ENCODE assay signal across 19 cellular contexts in genomic region chr9:71929223-71929622, GRCh38. TPM values are rescaled to one million over a fixed set of nuclear protein-coding genes. Genes with fewer than 3 reads are reported as not detected.
DNase-seq lines count a peak whose midpoint lies in the region; ATAC-seq and TF ChIP-seq lines count a peak whose summit lies in the region.
"Had no signal": no experiment of that assay in that cellular context is flagged by ENCODE, and none has a peak within 500 bp of the region (broad histone marks: within the 10 kb centered on the region; RNA-seq: fewer than 3 reads in every experiment).

No MANE protein-coding gene starts in this region.

- H3K36me3 ChIP-seq in RWPE2 (ENCODE audit: low read depth) (peaks cover 8% of the 10 kb centered on the region), prostate gland (no peaks in the 10 kb centered on the region)
- H3K36me3 ChIP-seq: gastroesophageal sphincter, HAP-1, right atrium auricular region had no signal

- DNase-seq in EL (peak; percentile 82), RWPE2 (ENCODE audit: low spot score) (no peak), fibroblast of mammary gland (ENCODE audit: low read depth) (peak; percentile 85), prostate gland (ENCODE audit: low spot score) (peak; percentile 70), glomerular visceral epithelial cell (ENCODE audit: extremely low spot score) (no peak), HEK293T (ENCODE audit: extremely low spot score) (no peak)
- no peak for DNase-seq in activated T-cell treated with anti-CD3 and anti-CD28 coated beads, Interleukin-2, amount 50 U/mL, for 48 hours
- DNase-seq: activated CD8-positive, alpha-beta memory T cell treated with anti-CD3 and anti-CD28 coated beads, Interleukin-2, amount 50 U/mL, for 48 hours; activated naive CD4-positive, alpha-beta T cell treated with anti-CD3 and anti-CD28 coated beads for 36 hours; Caco-2; effector CD4-positive, alpha-beta T cell; NCI-H2029; NCI-H510A treated with DMSO at 0.1 percent for 48 hours; nephron progenitor cell; stimulated activated CD4-positive, alpha-beta T cell treated with anti-CD3 and anti-CD28 coated beads, Interleukin-1b, Interleukin-23, amount 100 ng/mL, for 48 hours had no signal

- H3K4me1 ChIP-seq in RWPE2 (ENCODE audit: insufficient read depth, poor library complexity, severe bottlenecking), result peaks cover 16% of the 10 kb centered on the region
- H3K4me1 ChIP-seq in prostate gland (replicated peaks), result no peaks in the 10 kb centered on the region
- H3K4me1 ChIP-seq: Caco-2, HAP-1, right atrium auricular region had no signal

- ATAC-seq in RWPE2 (ENCODE audit: low read depth), result peak; percentile 86
- no peak for ATAC-seq in HG02884 (IDR thresholded peaks at IDR 0.05; ENCODE audit: unreplicated experiment)
- ATAC-seq: gastroesophageal sphincter had no signal

- POLR2A ChIA-PET in HEK293T (lab: Yijun Ruan, JAX), result no interaction called here

- H3K4me3 ChIP-seq in RWPE2 (ENCODE audit: severe bottlenecking), result no peak overlapping the region
- H3K4me3 ChIP-seq in fibroblast of mammary gland (ENCODE audit: control insufficient read depth, low read depth, low read length), result no peak overlapping the region
- H3K4me3 ChIP-seq in prostate gland, result no peak overlapping the region
- H3K4me3 ChIP-seq: gastroesophageal sphincter, HAP-1, right atrium auricular region had no signal

- H3K27ac ChIP-seq in RWPE2 (ENCODE audit: poor library complexity, severe bottlenecking) (peak overlapping the region; percentile 30), prostate gland (peak overlapping the region in 1 of 2 donors; percentile 50)
- H3K27ac ChIP-seq: gastroesophageal sphincter, right atrium auricular region had no signal

- H3K27me3 ChIP-seq in RWPE2 (ENCODE audit: insufficient read depth, poor library complexity, severe bottlenecking) (no peaks in the 10 kb centered on the region), prostate gland (replicated peaks; ENCODE audit: insufficient read depth) (no peaks in the 10 kb centered on the region)
- H3K27me3 ChIP-seq: gastroesophageal sphincter, right atrium auricular region had no signal

- no peak for TF ChIP-seq POLR2A in prostate gland (IDR thresholded peaks at IDR 0.05)

- TF ChIP-seq CTCF in RWPE2 (IDR thresholded peaks at IDR 0.05; ENCODE audit: poor library complexity, severe bottlenecking), result no peak
- TF ChIP-seq CTCF in fibroblast of mammary gland (conservative IDR thresholded peaks at IDR 0.05; ENCODE audit: control insufficient read depth, insufficient read depth, low read depth, low read length), result no peak
- TF ChIP-seq CTCF in prostate gland (IDR thresholded peaks at IDR 0.05), result no peak

- WGBS in prostate gland, result 46% methylated on average over 2 of the region's 2 CpGs

- H3K9me3 ChIP-seq in RWPE2 (ENCODE audit: severe bottlenecking), result no peaks in the 10 kb centered on the region
- H3K9me3 ChIP-seq in prostate gland, result no peaks in the 10 kb centered on the region
- H3K9me3 ChIP-seq: Caco-2, gastroesophageal sphincter, HAP-1, right atrium auricular region had no signal

- intact Hi-C loops in prostate gland (cut with DNase I), result no loop called here

- CTCF ChIA-PET in HEK293T (lab: Yijun Ruan, JAX), result no interaction called here

TF ChIP-seq in HEK293T, 16 proteins besides CTCF, POLR2A, EP300 and RAD21:
- no peak for TF ChIP-seq LEF1 (IDR thresholded peaks at IDR 0.05; ENCODE audit: borderline replicate concordance)
- no peak for TF ChIP-seq ELF4 (IDR thresholded peaks at IDR 0.05)
- no peak for TF ChIP-seq ZNF384 (IDR thresholded peaks at IDR 0.05)
- no peak for TF ChIP-seq L3MBTL2 (conservative IDR thresholded peaks at IDR 0.05)
- TF ChIP-seq TARDBP (IDR thresholded peaks at IDR 0.05), result no peak
- TF ChIP-seq FOXA1 (IDR thresholded peaks at IDR 0.05), result no peak
- no peak for TF ChIP-seq ARNT (IDR thresholded peaks at IDR 0.05)
- no peak for TF ChIP-seq FOXM1 (IDR thresholded peaks at IDR 0.05; ENCODE audit: borderline replicate concordance)
- TF ChIP-seq FOXK2 (IDR thresholded peaks at IDR 0.05), result no peak
- TF ChIP-seq CTBP1 (IDR thresholded peaks at IDR 0.05; ENCODE audit: borderline replicate concordance), result no peak
TF ChIP-seq in HEK293T: peak in this region for 0.

RNA-seq across cellular contexts. Expression of gene C9orf85, which starts 17.8 kb away (rescaled TPM):
- 10 to 100 TPM; 20.1 to 21.4 TPM for total RNA-seq in prostate gland

RNA-seq across cellular contexts. Expression of gene ABHD17B, which starts 18.2 kb away (rescaled TPM):
- total RNA-seq in prostate gland, result 10 to 100 TPM; 31.6 to 42.4 TPM

Comparison
In these comparisons a context has a peak if more than half of its experiments do, and no peak if none do; other contexts are left out.
1. DNase-seq: peak in EL (single experiment), fibroblast of mammary gland (single experiment) and prostate gland (single experiment); none in RWPE2 (single experiment), glomerular visceral epithelial cell (single experiment), activated T-cell treated with anti-CD3 and anti-CD28 coated beads, Interleukin-2, amount 50 U/mL, for 48 hours (0 of 2) and HEK293T (single experiment).